1 cellular context compared by ENCODE assay signal in genomic region chr6:89347825-89348224, GRCh38.
TF ChIP-seq lines count a peak whose summit lies in the region.

No MANE protein-coding gene starts in this region.

TF ChIP-seq in K562, 482 proteins besides CTCF, POLR2A, EP300 and RAD21:
- no peak for TF ChIP-seq SIN3B (IDR thresholded peaks at IDR 0.05; ENCODE audit: low read depth)
- TF ChIP-seq ZNF316 (IDR thresholded peaks at IDR 0.05): peak; percentile 83
- peak; percentile 74 for TF ChIP-seq C11orf30 (IDR thresholded peaks at IDR 0.05; ENCODE audit: low read depth)
- no peak for TF ChIP-seq BRF1 (IDR thresholded peaks at IDR 0.05; ENCODE audit: borderline replicate concordance, extremely low read depth, insufficient read length)
- peak; percentile 77 for TF ChIP-seq MAFG (tag; conservative IDR thresholded peaks at IDR 0.05)
- 0 out of 2 replicates have a peak, but pooled peaks have one; percentile 5 for TF ChIP-seq NFE2 (IDR thresholded peaks at IDR 0.05; ENCODE audit: low read depth)
